In the genomic region with DNA sequence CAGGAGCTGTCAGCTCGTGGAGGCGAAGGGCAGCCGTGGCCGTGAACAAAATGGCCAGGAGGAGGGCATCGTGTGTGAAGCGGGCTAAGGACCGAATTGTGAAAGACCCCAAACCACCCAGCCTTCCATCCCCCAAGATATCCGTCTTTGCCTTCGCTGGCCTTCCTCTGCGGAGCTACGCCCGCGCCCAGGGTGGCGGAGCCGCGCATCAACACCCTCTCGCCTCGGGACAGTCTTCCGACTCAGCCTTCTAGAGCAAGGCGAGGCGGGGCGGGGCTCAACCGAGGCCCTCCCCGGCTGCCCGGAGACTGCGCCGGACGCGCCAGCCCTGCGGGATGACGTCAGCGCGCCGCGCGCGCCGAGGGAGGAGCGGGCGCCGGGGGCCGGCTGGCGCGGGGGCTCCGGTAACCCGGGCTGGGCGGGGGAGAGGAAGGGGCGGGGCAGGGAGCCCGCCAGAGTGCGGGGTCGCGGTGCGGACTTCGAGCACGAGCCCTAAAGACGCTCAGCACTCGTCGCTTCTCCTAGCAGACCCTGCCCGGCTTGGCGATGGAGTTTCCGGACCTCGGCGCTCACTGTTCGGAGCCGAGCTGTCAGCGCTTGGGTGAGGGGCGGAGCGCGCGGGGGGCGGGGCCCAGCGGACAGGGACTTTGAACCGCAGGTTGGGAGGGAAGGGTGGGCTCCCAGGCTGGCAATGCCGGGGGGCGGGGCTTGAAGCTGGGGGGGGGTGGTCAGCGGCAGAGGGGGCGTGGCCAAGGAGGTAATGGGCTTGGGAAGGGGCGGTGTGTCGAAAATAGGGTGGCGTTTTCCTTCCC, we compare ENCODE assay signal across 1 cellular context.
TF ChIP-seq lines count a peak whose summit lies in the region.

ZFAND2B (plus strand) TSS at position 341 of the 812 bp plus-strand sequence; CDS start at position 547, 206 bp downstream.

TF ChIP-seq in K562, 482 proteins besides CTCF, POLR2A, EP300 and RAD21 (continued from another document):
- TF ChIP-seq, protein P1, sequence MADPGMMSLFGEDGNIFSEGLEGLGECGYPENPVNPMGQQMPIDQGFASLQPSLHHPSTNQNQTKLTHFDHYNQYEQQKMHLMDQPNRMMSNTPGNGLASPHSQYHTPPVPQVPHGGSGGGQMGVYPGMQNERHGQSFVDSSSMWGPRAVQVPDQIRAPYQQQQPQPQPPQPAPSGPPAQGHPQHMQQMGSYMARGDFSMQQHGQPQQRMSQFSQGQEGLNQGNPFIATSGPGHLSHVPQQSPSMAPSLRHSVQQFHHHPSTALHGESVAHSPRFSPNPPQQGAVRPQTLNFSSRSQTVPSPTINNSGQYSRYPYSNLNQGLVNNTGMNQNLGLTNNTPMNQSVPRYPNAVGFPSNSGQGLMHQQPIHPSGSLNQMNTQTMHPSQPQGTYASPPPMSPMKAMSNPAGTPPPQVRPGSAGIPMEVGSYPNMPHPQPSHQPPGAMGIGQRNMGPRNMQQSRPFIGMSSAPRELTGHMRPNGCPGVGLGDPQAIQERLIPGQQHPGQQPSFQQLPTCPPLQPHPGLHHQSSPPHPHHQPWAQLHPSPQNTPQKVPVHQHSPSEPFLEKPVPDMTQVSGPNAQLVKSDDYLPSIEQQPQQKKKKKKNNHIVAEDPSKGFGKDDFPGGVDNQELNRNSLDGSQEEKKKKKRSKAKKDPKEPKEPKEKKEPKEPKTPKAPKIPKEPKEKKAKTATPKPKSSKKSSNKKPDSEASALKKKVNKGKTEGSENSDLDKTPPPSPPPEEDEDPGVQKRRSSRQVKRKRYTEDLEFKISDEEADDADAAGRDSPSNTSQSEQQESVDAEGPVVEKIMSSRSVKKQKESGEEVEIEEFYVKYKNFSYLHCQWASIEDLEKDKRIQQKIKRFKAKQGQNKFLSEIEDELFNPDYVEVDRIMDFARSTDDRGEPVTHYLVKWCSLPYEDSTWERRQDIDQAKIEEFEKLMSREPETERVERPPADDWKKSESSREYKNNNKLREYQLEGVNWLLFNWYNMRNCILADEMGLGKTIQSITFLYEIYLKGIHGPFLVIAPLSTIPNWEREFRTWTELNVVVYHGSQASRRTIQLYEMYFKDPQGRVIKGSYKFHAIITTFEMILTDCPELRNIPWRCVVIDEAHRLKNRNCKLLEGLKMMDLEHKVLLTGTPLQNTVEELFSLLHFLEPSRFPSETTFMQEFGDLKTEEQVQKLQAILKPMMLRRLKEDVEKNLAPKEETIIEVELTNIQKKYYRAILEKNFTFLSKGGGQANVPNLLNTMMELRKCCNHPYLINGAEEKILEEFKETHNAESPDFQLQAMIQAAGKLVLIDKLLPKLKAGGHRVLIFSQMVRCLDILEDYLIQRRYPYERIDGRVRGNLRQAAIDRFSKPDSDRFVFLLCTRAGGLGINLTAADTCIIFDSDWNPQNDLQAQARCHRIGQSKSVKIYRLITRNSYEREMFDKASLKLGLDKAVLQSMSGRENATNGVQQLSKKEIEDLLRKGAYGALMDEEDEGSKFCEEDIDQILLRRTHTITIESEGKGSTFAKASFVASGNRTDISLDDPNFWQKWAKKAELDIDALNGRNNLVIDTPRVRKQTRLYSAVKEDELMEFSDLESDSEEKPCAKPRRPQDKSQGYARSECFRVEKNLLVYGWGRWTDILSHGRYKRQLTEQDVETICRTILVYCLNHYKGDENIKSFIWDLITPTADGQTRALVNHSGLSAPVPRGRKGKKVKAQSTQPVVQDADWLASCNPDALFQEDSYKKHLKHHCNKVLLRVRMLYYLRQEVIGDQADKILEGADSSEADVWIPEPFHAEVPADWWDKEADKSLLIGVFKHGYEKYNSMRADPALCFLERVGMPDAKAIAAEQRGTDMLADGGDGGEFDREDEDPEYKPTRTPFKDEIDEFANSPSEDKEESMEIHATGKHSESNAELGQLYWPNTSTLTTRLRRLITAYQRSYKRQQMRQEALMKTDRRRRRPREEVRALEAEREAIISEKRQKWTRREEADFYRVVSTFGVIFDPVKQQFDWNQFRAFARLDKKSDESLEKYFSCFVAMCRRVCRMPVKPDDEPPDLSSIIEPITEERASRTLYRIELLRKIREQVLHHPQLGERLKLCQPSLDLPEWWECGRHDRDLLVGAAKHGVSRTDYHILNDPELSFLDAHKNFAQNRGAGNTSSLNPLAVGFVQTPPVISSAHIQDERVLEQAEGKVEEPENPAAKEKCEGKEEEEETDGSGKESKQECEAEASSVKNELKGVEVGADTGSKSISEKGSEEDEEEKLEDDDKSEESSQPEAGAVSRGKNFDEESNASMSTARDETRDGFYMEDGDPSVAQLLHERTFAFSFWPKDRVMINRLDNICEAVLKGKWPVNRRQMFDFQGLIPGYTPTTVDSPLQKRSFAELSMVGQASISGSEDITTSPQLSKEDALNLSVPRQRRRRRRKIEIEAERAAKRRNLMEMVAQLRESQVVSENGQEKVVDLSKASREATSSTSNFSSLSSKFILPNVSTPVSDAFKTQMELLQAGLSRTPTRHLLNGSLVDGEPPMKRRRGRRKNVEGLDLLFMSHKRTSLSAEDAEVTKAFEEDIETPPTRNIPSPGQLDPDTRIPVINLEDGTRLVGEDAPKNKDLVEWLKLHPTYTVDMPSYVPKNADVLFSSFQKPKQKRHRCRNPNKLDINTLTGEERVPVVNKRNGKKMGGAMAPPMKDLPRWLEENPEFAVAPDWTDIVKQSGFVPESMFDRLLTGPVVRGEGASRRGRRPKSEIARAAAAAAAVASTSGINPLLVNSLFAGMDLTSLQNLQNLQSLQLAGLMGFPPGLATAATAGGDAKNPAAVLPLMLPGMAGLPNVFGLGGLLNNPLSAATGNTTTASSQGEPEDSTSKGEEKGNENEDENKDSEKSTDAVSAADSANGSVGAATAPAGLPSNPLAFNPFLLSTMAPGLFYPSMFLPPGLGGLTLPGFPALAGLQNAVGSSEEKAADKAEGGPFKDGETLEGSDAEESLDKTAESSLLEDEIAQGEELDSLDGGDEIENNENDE (IDR thresholded peaks at IDR 0.05; ENCODE audit: low read depth, low read length), result no peak
- TF ChIP-seq ZNF175 (CRISPR knock-in tag; IDR thresholded peaks at IDR 0.05; ENCODE audit: low read depth), result no peak
- TF ChIP-seq RBM39 (optimal IDR thresholded peaks at IDR 0.05; ENCODE audit: low read depth, low read length), result no peak
- peak; percentile 72 for TF ChIP-seq ZFX (CRISPR knock-in tag; IDR thresholded peaks at IDR 0.05)
- TF ChIP-seq CXXC5 (CRISPR knock-in tag; IDR thresholded peaks at IDR 0.05), result peak; percentile 78
- TF ChIP-seq VEZF1 (CRISPR knock-in tag; IDR thresholded peaks at IDR 0.05), result peak; percentile 97
- TF ChIP-seq, protein P2, sequence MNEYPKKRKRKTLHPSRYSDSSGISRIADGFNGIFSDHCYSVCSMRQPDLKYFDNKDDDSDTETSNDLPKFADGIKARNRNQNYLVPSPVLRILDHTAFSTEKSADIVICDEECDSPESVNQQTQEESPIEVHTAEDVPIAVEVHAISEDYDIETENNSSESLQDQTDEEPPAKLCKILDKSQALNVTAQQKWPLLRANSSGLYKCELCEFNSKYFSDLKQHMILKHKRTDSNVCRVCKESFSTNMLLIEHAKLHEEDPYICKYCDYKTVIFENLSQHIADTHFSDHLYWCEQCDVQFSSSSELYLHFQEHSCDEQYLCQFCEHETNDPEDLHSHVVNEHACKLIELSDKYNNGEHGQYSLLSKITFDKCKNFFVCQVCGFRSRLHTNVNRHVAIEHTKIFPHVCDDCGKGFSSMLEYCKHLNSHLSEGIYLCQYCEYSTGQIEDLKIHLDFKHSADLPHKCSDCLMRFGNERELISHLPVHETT (CRISPR knock-in tag; conservative IDR thresholded peaks at IDR 0.05 in 1 of 2, IDR thresholded peaks at IDR 0.05 in 1 of 2), result peak in 1 of 2 experiments; percentile 82; a peak in 2 of 4 replicates
- 0 out of 2 replicates have a peak, but pooled peaks have one; percentile 34 for TF ChIP-seq SMAD4 (CRISPR knock-in tag; conservative IDR thresholded peaks at IDR 0.05)
- TF ChIP-seq GATAD2B (IDR thresholded peaks at IDR 0.05; ENCODE audit: borderline replicate concordance), result 0 out of 2 replicates have a peak, but pooled peaks have one; percentile 50
- TF ChIP-seq CTBP1 (IDR thresholded peaks at IDR 0.05; ENCODE audit: borderline replicate concordance), result peak; percentile 78
- TF ChIP-seq ZNF184 (CRISPR knock-in tag; IDR thresholded peaks at IDR 0.05), result no peak
- TF ChIP-seq JUN (IDR thresholded peaks at IDR 0.05; ENCODE audit: borderline replicate concordance, low read depth, low read length), result peak; percentile 50; the same call in 1 of the 2 replicates
- TF ChIP-seq JUN (CRISPR knock-in tag; IDR thresholded peaks at IDR 0.05; ENCODE audit: borderline replicate concordance), result no peak
